17 cellular contexts compared by ENCODE assay signal in genomic region chr2:79437416-79438281, GRCh38.
DNase-seq lines count a peak whose midpoint lies in the region; ATAC-seq and TF ChIP-seq lines count a peak whose summit lies in the region.
"Had no signal": no experiment of that assay in that cellular context is flagged by ENCODE, and none has a peak within 500 bp of the region (broad histone marks: within the 10 kb centered on the region; RNA-seq: fewer than 3 reads in every experiment).

No MANE protein-coding gene starts in this region.

- TF ChIP-seq POLR2A in adrenal gland (IDR thresholded peaks at IDR 0.05) = no peak

- H3K4me2 ChIP-seq in PC-3 (ENCODE audit: low read length) (no peak overlapping the region), parathyroid adenoma (ENCODE audit: low read length) (no peak overlapping the region)
- H3K4me2 ChIP-seq: A549 had no signal

- 51 to 64% (median 58%) methylated on average over 17 of the region's 17 CpGs for WGBS in adrenal gland, 4 donors

- H3K4me3 ChIP-seq in PC-3 (ENCODE audit: low read length) (no peak overlapping the region), epithelial cell of esophagus (ENCODE audit: low read length) (no peak overlapping the region), parathyroid adenoma (ENCODE audit: low read depth, low read length) (no peak overlapping the region), lower lobe of right lung (no peak overlapping the region), adrenal gland (no peak overlapping the region)
- H3K4me3 ChIP-seq: A549, pancreas, suprapubic skin had no signal

- H3K9me3 Mint-ChIP-seq in activated CD4-positive, alpha-beta memory T cell treated with anti-CD3 and anti-CD28 coated beads, Interleukin-2, amount 10 ng/mL, durations not matched to agents 7 days and 5 days = peaks cover 3% of the 10 kb centered on the region

- H3K36me3 Mint-ChIP-seq in activated CD4-positive, alpha-beta memory T cell treated with anti-CD3 and anti-CD28 coated beads, Interleukin-2, amount 10 ng/mL, durations not matched to agents 7 days and 5 days (ENCODE audit: low read depth) = no peaks in the 10 kb centered on the region
- H3K36me3 Mint-ChIP-seq: CD8-positive, alpha-beta T cell had no signal

- H3K4me1 Mint-ChIP-seq in activated CD4-positive, alpha-beta memory T cell treated with anti-CD3 and anti-CD28 coated beads, Interleukin-2, amount 10 ng/mL, durations not matched to agents 7 days and 5 days = no peaks in the 10 kb centered on the region

- H3F3A ChIP-seq in PC-3 (ENCODE audit: low read length, unreplicated experiment) = no peaks in the 10 kb centered on the region

- no peaks in the 10 kb centered on the region for H3K36me3 ChIP-seq in PC-3 (ENCODE audit: low read depth, low read length)
- no peaks in the 10 kb centered on the region for H3K36me3 ChIP-seq in parathyroid adenoma (ENCODE audit: control insufficient read depth, insufficient read depth, low read length)
- no peaks in the 10 kb centered on the region for H3K36me3 ChIP-seq in lower lobe of right lung
- no peaks in the 10 kb centered on the region for H3K36me3 ChIP-seq in adrenal gland (replicated peaks in 1 of 2)
- H3K36me3 ChIP-seq: pancreas, suprapubic skin had no signal

- no peak overlapping the region for H3K27ac Mint-ChIP-seq in activated CD4-positive, alpha-beta memory T cell treated with anti-CD3 and anti-CD28 coated beads, Interleukin-2, amount 10 ng/mL, durations not matched to agents 7 days and 5 days
- H3K27ac Mint-ChIP-seq: CD8-positive, alpha-beta T cell had no signal

- intact Hi-C loops in PC-3 (cut with micrococcal nuclease) = no loop called here
- intact Hi-C loops in lower lobe of right lung (cut with DNase I) = no loop called here
- intact Hi-C loops in adrenal gland (cut with DNase I) = no loop called here

- CTCF ChIA-PET in PC-3 (lab: Charles Lee) = no interaction called here
- CTCF ChIA-PET in activated CD4-positive, alpha-beta memory T cell treated with anti-CD3 and anti-CD28 coated beads, Interleukin-2, amount 10 ng/mL, durations not matched to agents 7 days and 5 days (lab: Charles Lee) = no interaction called here

- no TSS peak for BruUV-seq in PC-3 (replicated peaks; lab: Mats Ljungman, UMichigan)

- H3K79me2 ChIP-seq in PC-3 (ENCODE audit: low read length) = no peaks in the 10 kb centered on the region
- H3K79me2 ChIP-seq in parathyroid adenoma = no peaks in the 10 kb centered on the region

- no peaks in the 10 kb centered on the region for H3K9me2 ChIP-seq in PC-3 (replicated peaks; ENCODE audit: low read length)

- H2AFZ ChIP-seq in PC-3 (ENCODE audit: low read length) (no peak overlapping the region), parathyroid adenoma (peak overlapping the region; percentile 69)

- no peak overlapping the region for H3K4me3 Mint-ChIP-seq in activated CD4-positive, alpha-beta memory T cell treated with anti-CD3 and anti-CD28 coated beads, Interleukin-2, amount 10 ng/mL, durations not matched to agents 7 days and 5 days
- H3K4me3 Mint-ChIP-seq: CD8-positive, alpha-beta T cell had no signal

- DNase-seq in NCI-H1092 treated with DMSO at 0.1 percent for 48 hours (lab: John Stamatoyannopoulos, UW) (peak; percentile 14), NCI-H1092 (lab: John Stamatoyannopoulos, UW) (no peak), PC-3 (peak; percentile 6), epithelial cell of esophagus (ENCODE audit: low read depth) (peak; percentile 0), lower lobe of right lung (no peak), adrenal gland (no peak)
- no peak for DNase-seq in activated CD4-positive, alpha-beta memory T cell treated with anti-CD3 and anti-CD28 coated beads, Interleukin-2, amount 10 ng/mL, durations not matched to agents 7 days and 5 days
- DNase-seq: activated CD4-positive, alpha-beta T cell treated with anti-CD3 and anti-CD28 coated beads for 4 hours; amygdala; CD8-positive, alpha-beta T cell; KG1; NCI-H187 treated with DMSO at 0.1 percent for 48 hours; pancreas; T-helper 1 cell had no signal

- H3K27me3 ChIP-seq in PC-3 (ENCODE audit: low read length) (no peaks in the 10 kb centered on the region), parathyroid adenoma (ENCODE audit: control insufficient read depth, insufficient read depth, low read length) (no peaks in the 10 kb centered on the region), lower lobe of right lung (ENCODE audit: low read depth) (no peaks in the 10 kb centered on the region), adrenal gland (no peaks in the 10 kb centered on the region)
- H3K27me3 ChIP-seq: pancreas, suprapubic skin had no signal

- H3K27me3 Mint-ChIP-seq in activated CD4-positive, alpha-beta memory T cell treated with anti-CD3 and anti-CD28 coated beads, Interleukin-2, amount 10 ng/mL, durations not matched to agents 7 days and 5 days = no peaks in the 10 kb centered on the region

- H3K9ac ChIP-seq in PC-3 (ENCODE audit: low read length) (no peak overlapping the region), parathyroid adenoma (no peak overlapping the region)

- H3K9me3 ChIP-seq in PC-3 (ENCODE audit: low read length) (peaks cover 10% of the 10 kb centered on the region; the same call in 1 of the 2 replicates), parathyroid adenoma (ENCODE audit: control insufficient read depth, low read length) (no peaks in the 10 kb centered on the region), lower lobe of right lung (no peaks in the 10 kb centered on the region), adrenal gland (replicated peaks in 1 of 3) (no peaks in the 10 kb centered on the region)
- H3K9me3 ChIP-seq: pancreas, suprapubic skin had no signal

- TF ChIP-seq CTCF in PC-3 (conservative IDR thresholded peaks at IDR 0.05; ENCODE audit: low read depth, low read length) (no peak), epithelial cell of esophagus (IDR thresholded peaks at IDR 0.05; ENCODE audit: insufficient read depth, low read depth, low read length, missing control alignments) (no peak), parathyroid adenoma (IDR thresholded peaks at IDR 0.05) (no peak), lower lobe of right lung (IDR thresholded peaks at IDR 0.05) (no peak), adrenal gland (IDR thresholded peaks at IDR 0.05) (no peak)

- ATAC-seq in PC-3 = no peak
- no peak for ATAC-seq in lower lobe of right lung
- ATAC-seq: A549; CD8-positive, alpha-beta T cell; pancreas had no signal

- POLR2A ChIA-PET in PC-3 (lab: Charles Lee; ENCODE audit: unreplicated experiment) = no interaction called here
- POLR2A ChIA-PET in activated CD4-positive, alpha-beta memory T cell treated with anti-CD3 and anti-CD28 coated beads, Interleukin-2, amount 10 ng/mL, durations not matched to agents 7 days and 5 days (lab: Charles Lee) = no interaction called here

- H4K20me1 ChIP-seq in PC-3 (ENCODE audit: low read length) = no peaks in the 10 kb centered on the region

- H3K4me1 ChIP-seq in PC-3 (ENCODE audit: insufficient read depth, low read length) = no peaks in the 10 kb centered on the region
- H3K4me1 ChIP-seq in parathyroid adenoma = no peaks in the 10 kb centered on the region
- no peaks in the 10 kb centered on the region for H3K4me1 ChIP-seq in lower lobe of right lung
- no peaks in the 10 kb centered on the region for H3K4me1 ChIP-seq in adrenal gland (replicated peaks in 1 of 2)
- H3K4me1 ChIP-seq: A549, suprapubic skin had no signal

- H3K27ac ChIP-seq in PC-3 (ENCODE audit: low read length) = no peak overlapping the region
- no peak overlapping the region for H3K27ac ChIP-seq in parathyroid adenoma
- H3K27ac ChIP-seq in lower lobe of right lung = no peak overlapping the region
- H3K27ac ChIP-seq in adrenal gland = no peak overlapping the region
- H3K27ac ChIP-seq: A549, pancreas, suprapubic skin had no signal

Comparison
In these comparisons a context has a peak if more than half of its experiments do, and no peak if none do; other contexts are left out.
1. DNase-seq: peak in NCI-H1092 treated with DMSO at 0.1 percent for 48 hours (single experiment), PC-3 (single experiment) and epithelial cell of esophagus (single experiment); none in NCI-H1092 (single experiment), activated CD4-positive, alpha-beta memory T cell treated with anti-CD3 and anti-CD28 coated beads, Interleukin-2, amount 10 ng/mL, durations not matched to agents 7 days and 5 days (single experiment), lower lobe of right lung (single experiment) and adrenal gland (0 of 7).